8 cellular contexts compared by ENCODE assay signal in the genomic region with DNA sequence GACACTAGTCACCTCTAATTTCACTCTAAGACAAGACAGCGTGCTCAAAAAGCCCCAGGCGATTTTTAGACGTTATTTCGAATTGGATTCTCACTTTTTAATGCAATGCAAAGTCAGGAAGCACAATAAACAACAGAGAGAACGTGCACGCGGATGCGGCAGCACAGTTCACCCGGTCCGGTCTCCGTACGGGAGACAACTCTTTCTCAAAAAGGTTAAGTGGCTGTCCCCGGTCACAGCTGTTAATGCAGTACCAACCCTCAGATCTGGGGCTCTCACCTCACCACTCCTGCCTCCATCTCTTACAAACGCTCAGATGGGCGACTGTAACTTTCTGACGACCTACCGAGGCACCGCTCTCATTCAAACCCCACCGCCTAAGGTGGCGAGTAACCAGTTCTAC. TPM values are rescaled to one million over a fixed set of nuclear protein-coding genes. Genes with fewer than 3 reads are reported as not detected.
DNase-seq lines count a peak whose midpoint lies in the region; ATAC-seq and TF ChIP-seq lines count a peak whose summit lies in the region.

No MANE protein-coding gene starts in this region.

- intact Hi-C loops in colonic mucosa (cut with DNase I), result no loop called here

- no peak for ATAC-seq in HG03521 (IDR thresholded peaks at IDR 0.05; ENCODE audit: unreplicated experiment)

- H3K36me3 ChIP-seq in colonic mucosa (no peaks in the 10 kb centered on the region), muscle layer of duodenum (ENCODE audit: control insufficient read depth in 1 of 2, insufficient read depth in 2 of 2, low read length in 2 of 2) (peaks cover 0 to 12% of the 10 kb centered on the region in 2 donors)

- H3K9me3 ChIP-seq in colonic mucosa (no peaks in the 10 kb centered on the region), muscle layer of duodenum (ENCODE audit: control insufficient read depth in 1 of 2, low read length in 2 of 2) (no peaks in the 10 kb centered on the region)

- peaks cover 6% of the 10 kb centered on the region for H3K4me1 ChIP-seq in colonic mucosa
- H3K4me1 ChIP-seq in muscle layer of duodenum (ENCODE audit: control insufficient read depth in 1 of 2, insufficient read depth in 2 of 2, low read length in 2 of 2), result peaks cover 0 to 33% of the 10 kb centered on the region in 2 donors

- no peak for TF ChIP-seq POLR2A in NB4 (IDR thresholded peaks at IDR 0.05; ENCODE audit: extremely low read depth, insufficient read length)

- H3K9ac ChIP-seq in colonic mucosa (ENCODE audit: low read depth in 2 of 2, low read length in 2 of 2), result peak overlapping the region; percentile 76 to 91

- H3K27ac ChIP-seq in colonic mucosa, result peak overlapping the region; percentile 98
- H3K27ac ChIP-seq in muscle layer of duodenum (ENCODE audit: low read length), result peak overlapping the region; percentile 91

- no peaks in the 10 kb centered on the region for H3K27me3 ChIP-seq in colonic mucosa
- no peaks in the 10 kb centered on the region for H3K27me3 ChIP-seq in muscle layer of duodenum (ENCODE audit: low read depth, low read length)

- no peak for TF ChIP-seq CTCF in NB4 (IDR thresholded peaks at IDR 0.05; ENCODE audit: low read depth, low read length)
- TF ChIP-seq CTCF in colonic mucosa (IDR thresholded peaks at IDR 0.05), result no peak

- DNase-seq in stimulated activated CD4-positive, alpha-beta T cell treated with anti-CD3 and anti-CD28 coated beads, TNF-alpha, amount 100 ng/mL, for 48 hours (ENCODE audit: low read depth in 3 of 3), result peak in 2 of 3 donors; percentile 3 to 18
- DNase-seq in stimulated activated CD4-positive, alpha-beta T cell treated with anti-CD3 and anti-CD28 coated beads, Interleukin-12 subunit alpha, Interleukin-12 subunit beta, amount 100 ng/mL, for 4 hours, result no peak
- DNase-seq in NB4 (ENCODE audit: low read depth), result no peak
- DNase-seq in colonic mucosa, result peak; percentile 47
- DNase-seq in central memory CD4-positive, alpha-beta T cell, result no peak
- no peak for DNase-seq in GM19238 (ENCODE audit: insufficient read length, low spot score)

- peak overlapping the region; percentile 90 for H3K4me3 ChIP-seq in NB4 (ENCODE audit: low read depth, low read length)
- peak overlapping the region; percentile 70 for H3K4me3 ChIP-seq in colonic mucosa
- peak overlapping the region; percentile 74 to 85 for H3K4me3 ChIP-seq in muscle layer of duodenum (ENCODE audit: low read depth in 1 of 2, low read length in 2 of 2)

RNA-seq across cellular contexts. Expression of a gene that starts 1.2 kb away (rescaled TPM):
- 100 to 1,000 TPM; 165 to 210 TPM for total RNA-seq in colonic mucosa

RNA-seq across cellular contexts. Expression of a gene that starts 53.4 kb away (rescaled TPM):
- total RNA-seq in colonic mucosa, result under 1 TPM in 1 of 2 donors, not detected in 1; 0.12 TPM

Comparison
In these comparisons a context has a peak if more than half of its experiments do, and no peak if none do; other contexts are left out.
1. DNase-seq: peak in stimulated activated CD4-positive, alpha-beta T cell treated with anti-CD3 and anti-CD28 coated beads, TNF-alpha, amount 100 ng/mL, for 48 hours (2 of 3) and colonic mucosa (single experiment); none in stimulated activated CD4-positive, alpha-beta T cell treated with anti-CD3 and anti-CD28 coated beads, Interleukin-12 subunit alpha, Interleukin-12 subunit beta, amount 100 ng/mL, for 4 hours (single experiment), NB4 (single experiment), central memory CD4-positive, alpha-beta T cell (single experiment) and GM19238 (single experiment).
2. Peak in every context shown above with its lines, with median percentiles within 50 percentile points of each other: H3K4me3 ChIP-seq.